ENCODE assay signal across 1 cellular context in the genomic region with DNA sequence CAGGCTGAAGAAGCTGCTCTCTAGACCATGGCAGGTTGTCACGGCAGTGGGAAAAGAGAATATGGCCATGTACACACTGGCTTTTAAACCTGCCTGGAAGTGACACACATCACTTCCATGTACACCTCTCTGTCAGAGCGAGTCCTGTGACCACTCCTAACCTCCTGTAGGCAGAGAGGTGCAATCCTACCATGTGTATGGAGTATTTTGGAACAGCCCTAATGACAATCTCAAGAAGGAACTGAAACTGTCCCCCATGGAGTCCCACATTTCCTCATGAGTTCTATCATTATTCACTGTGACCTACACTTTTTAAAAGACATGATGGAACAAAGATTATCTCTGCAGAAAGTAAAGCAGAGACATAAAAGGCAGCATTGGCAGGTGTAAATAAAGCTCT.
TF ChIP-seq lines count a peak whose summit lies in the region.

No MANE protein-coding gene starts in this region.

TF ChIP-seq in GM23338, 12 proteins besides CTCF, POLR2A, EP300 and RAD21 (continued from another document):
- TF ChIP-seq, protein P1, sequence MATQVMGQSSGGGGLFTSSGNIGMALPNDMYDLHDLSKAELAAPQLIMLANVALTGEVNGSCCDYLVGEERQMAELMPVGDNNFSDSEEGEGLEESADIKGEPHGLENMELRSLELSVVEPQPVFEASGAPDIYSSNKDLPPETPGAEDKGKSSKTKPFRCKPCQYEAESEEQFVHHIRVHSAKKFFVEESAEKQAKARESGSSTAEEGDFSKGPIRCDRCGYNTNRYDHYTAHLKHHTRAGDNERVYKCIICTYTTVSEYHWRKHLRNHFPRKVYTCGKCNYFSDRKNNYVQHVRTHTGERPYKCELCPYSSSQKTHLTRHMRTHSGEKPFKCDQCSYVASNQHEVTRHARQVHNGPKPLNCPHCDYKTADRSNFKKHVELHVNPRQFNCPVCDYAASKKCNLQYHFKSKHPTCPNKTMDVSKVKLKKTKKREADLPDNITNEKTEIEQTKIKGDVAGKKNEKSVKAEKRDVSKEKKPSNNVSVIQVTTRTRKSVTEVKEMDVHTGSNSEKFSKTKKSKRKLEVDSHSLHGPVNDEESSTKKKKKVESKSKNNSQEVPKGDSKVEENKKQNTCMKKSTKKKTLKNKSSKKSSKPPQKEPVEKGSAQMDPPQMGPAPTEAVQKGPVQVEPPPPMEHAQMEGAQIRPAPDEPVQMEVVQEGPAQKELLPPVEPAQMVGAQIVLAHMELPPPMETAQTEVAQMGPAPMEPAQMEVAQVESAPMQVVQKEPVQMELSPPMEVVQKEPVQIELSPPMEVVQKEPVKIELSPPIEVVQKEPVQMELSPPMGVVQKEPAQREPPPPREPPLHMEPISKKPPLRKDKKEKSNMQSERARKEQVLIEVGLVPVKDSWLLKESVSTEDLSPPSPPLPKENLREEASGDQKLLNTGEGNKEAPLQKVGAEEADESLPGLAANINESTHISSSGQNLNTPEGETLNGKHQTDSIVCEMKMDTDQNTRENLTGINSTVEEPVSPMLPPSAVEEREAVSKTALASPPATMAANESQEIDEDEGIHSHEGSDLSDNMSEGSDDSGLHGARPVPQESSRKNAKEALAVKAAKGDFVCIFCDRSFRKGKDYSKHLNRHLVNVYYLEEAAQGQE (IDR thresholded peaks at IDR 0.05; ENCODE audit: unreplicated experiment): no peak
- TF ChIP-seq, protein P2, sequence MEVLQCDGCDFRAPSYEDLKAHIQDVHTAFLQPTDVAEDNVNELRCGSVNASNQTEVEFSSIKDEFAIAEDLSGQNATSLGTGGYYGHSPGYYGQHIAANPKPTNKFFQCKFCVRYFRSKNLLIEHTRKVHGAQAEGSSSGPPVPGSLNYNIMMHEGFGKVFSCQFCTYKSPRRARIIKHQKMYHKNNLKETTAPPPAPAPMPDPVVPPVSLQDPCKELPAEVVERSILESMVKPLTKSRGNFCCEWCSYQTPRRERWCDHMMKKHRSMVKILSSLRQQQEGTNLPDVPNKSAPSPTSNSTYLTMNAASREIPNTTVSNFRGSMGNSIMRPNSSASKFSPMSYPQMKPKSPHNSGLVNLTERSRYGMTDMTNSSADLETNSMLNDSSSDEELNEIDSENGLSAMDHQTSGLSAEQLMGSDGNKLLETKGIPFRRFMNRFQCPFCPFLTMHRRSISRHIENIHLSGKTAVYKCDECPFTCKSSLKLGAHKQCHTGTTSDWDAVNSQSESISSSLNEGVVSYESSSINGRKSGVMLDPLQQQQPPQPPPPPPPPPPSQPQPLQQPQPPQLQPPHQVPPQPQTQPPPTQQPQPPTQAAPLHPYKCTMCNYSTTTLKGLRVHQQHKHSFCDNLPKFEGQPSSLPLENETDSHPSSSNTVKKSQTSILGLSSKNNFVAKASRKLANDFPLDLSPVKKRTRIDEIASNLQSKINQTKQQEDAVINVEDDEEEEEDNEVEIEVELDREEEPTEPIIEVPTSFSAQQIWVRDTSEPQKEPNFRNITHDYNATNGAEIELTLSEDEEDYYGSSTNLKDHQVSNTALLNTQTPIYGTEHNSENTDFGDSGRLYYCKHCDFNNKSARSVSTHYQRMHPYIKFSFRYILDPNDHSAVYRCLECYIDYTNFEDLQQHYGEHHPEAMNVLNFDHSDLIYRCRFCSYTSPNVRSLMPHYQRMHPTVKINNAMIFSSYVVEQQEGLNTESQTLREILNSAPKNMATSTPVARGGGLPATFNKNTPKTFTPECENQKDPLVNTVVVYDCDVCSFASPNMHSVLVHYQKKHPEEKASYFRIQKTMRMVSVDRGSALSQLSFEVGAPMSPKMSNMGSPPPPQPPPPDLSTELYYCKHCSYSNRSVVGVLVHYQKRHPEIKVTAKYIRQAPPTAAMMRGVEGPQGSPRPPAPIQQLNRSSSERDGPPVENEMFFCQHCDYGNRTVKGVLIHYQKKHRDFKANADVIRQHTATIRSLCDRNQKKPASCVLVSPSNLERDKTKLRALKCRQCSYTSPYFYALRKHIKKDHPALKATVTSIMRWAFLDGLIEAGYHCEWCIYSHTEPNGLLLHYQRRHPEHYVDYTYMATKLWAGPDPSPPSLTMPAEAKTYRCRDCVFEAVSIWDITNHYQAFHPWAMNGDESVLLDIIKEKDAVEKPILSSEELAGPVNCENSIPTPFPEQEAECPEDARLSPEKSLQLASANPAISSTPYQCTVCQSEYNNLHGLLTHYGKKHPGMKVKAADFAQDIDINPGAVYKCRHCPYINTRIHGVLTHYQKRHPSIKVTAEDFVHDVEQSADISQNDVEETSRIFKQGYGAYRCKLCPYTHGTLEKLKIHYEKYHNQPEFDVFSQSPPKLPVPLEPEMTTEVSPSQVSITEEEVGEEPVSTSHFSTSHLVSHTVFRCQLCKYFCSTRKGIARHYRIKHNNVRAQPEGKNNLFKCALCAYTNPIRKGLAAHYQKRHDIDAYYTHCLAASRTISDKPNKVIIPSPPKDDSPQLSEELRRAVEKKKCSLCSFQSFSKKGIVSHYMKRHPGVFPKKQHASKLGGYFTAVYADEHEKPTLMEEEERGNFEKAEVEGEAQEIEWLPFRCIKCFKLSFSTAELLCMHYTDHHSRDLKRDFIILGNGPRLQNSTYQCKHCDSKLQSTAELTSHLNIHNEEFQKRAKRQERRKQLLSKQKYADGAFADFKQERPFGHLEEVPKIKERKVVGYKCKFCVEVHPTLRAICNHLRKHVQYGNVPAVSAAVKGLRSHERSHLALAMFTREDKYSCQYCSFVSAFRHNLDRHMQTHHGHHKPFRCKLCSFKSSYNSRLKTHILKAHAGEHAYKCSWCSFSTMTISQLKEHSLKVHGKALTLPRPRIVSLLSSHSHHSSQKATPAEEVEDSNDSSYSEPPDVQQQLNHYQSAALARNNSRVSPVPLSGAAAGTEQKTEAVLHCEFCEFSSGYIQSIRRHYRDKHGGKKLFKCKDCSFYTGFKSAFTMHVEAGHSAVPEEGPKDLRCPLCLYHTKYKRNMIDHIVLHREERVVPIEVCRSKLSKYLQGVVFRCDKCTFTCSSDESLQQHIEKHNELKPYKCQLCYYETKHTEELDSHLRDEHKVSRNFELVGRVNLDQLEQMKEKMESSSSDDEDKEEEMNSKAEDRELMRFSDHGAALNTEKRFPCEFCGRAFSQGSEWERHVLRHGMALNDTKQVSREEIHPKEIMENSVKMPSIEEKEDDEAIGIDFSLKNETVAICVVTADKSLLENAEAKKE (CRISPR knock-in tag; IDR thresholded peaks at IDR 0.05): no peak
- TF ChIP-seq STAT1 (IDR thresholded peaks at IDR 0.05; ENCODE audit: unreplicated experiment) (no peak), EZH2 (IDR thresholded peaks at IDR 0.05; ENCODE audit: low read depth, unreplicated experiment) (no peak), POLR2AphosphoS5 (IDR thresholded peaks at IDR 0.05; ENCODE audit: low read depth) (no peak), ZNF331 (CRISPR knock-in tag; IDR thresholded peaks at IDR 0.05; ENCODE audit: low read depth) (no peak), JUNB (IDR thresholded peaks at IDR 0.05; ENCODE audit: unreplicated experiment) (no peak)
- TF ChIP-seq, protein P3, sequence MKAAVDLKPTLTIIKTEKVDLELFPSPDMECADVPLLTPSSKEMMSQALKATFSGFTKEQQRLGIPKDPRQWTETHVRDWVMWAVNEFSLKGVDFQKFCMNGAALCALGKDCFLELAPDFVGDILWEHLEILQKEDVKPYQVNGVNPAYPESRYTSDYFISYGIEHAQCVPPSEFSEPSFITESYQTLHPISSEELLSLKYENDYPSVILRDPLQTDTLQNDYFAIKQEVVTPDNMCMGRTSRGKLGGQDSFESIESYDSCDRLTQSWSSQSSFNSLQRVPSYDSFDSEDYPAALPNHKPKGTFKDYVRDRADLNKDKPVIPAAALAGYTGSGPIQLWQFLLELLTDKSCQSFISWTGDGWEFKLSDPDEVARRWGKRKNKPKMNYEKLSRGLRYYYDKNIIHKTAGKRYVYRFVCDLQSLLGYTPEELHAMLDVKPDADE (IDR thresholded peaks at IDR 0.05): no peak
